ENCODE assay signal across 6 cellular contexts in the genomic region with DNA sequence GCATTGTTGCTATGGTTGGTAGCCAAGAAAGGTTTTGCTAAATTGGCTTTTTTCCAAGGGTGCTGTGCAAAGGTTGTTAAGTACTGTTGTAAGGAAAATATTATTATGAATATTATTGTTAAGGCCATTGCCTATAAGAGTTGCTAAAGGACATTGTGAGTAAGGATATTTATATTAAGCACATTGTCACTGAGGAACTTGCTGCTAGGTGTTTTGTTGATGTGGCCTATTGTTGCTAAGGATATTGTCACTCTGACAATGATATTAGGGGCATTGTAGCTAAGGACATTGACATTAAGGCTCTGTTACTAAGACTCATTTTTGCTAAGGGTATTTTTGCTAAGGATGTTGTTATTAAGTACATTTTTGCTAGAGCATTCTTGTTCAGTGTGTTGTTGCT. TPM values are rescaled to one million over a fixed set of nuclear protein-coding genes. Genes with fewer than 3 reads are reported as not detected.
"Had no signal": no experiment of that assay in that cellular context is flagged by ENCODE, and none has a peak within 500 bp of the region (broad histone marks: within the 10 kb centered on the region; RNA-seq: fewer than 3 reads in every experiment).

No MANE protein-coding gene starts in this region.

RNA-seq across cellular contexts. Expression of gene SPATA31A6, which starts 52.6 kb away (rescaled TPM):
- total RNA-seq: GM23248, GM23338, H1, H4, H7, HFFc6 had no signal
- polyA plus RNA-seq: GM23248, GM23338 had no signal
